In genomic region chr20:52048365-52048764, GRCh38 we compare ENCODE assay signal across 1 cellular context.
TF ChIP-seq lines count a peak whose summit lies in the region.

No MANE protein-coding gene starts in this region.

TF ChIP-seq in HEK293, 187 proteins besides CTCF, POLR2A, EP300 and RAD21 (continued from another document):
- TF ChIP-seq ZNF23 (tag by site-specific recombination; IDR thresholded peaks at IDR 0.05; ENCODE audit: borderline replicate concordance) (no peak), ZNF366 (tag by site-specific recombination; conservative IDR thresholded peaks at IDR 0.05) (0 out of 2 replicates have a peak, but pooled peaks have one; percentile 25), ZFP69B (tag by site-specific recombination; IDR thresholded peaks at IDR 0.05) (no peak), ZFHX2 (tag by site-specific recombination; conservative IDR thresholded peaks at IDR 0.05) (no peak)
